In genomic region chr14:55430024-55430690, GRCh38 we compare ENCODE assay signal across 8 cellular contexts. TPM values are rescaled to one million over a fixed set of nuclear protein-coding genes. Genes with fewer than 3 reads are reported as not detected.
A peak's percentile ranks its signal among the peaks of the same experiment; 100 is the strongest.
DNase-seq lines count a peak whose midpoint lies in the region; ATAC-seq, FAIRE-seq and TF ChIP-seq lines count a peak whose summit lies in the region.

No MANE protein-coding gene starts in this region.

- H3K36me3 Mint-ChIP-seq in astrocyte (ENCODE audit: low read depth, unreplicated experiment), result no peaks in the 10 kb centered on the region
- H3K36me3 Mint-ChIP-seq in type B pancreatic cell, result no peaks in the 10 kb centered on the region

- H3K27ac Mint-ChIP-seq in astrocyte (ENCODE audit: unreplicated experiment), result no peak overlapping the region
- peak overlapping the region; percentile 91 for H3K27ac Mint-ChIP-seq in type B pancreatic cell

- no peak overlapping the region for H3K27ac ChIP-seq in Karpas-422 (ENCODE audit: low read length)
- H3K27ac ChIP-seq in astrocyte (ENCODE audit: low read depth, low read length), result no peak overlapping the region
- H3K27ac ChIP-seq in keratinocyte (ENCODE audit: control insufficient read depth, insufficient read depth, low read length), result no peak overlapping the region

- no peaks in the 10 kb centered on the region for H3K9me1 ChIP-seq in keratinocyte (ENCODE audit: control insufficient read depth, extremely low read depth, insufficient read depth, low read length)

- H3K4me3 ChIP-seq in Karpas-422 (ENCODE audit: low read length) (no peak overlapping the region), astrocyte (ENCODE audit: insufficient read depth, low read depth, low read length) (no peak overlapping the region), keratinocyte (ENCODE audit: control insufficient read depth in 2 of 3, extremely low read depth in 1 of 3, insufficient read depth in 2 of 3, low read depth in 1 of 3, low read length in 3 of 3) (no peak overlapping the region)

- TF ChIP-seq CTCF in astrocyte (IDR thresholded peaks at IDR 0.05; ENCODE audit: insufficient read depth, low read depth, low read length), result peak; percentile 36
- TF ChIP-seq CTCF in keratinocyte (optimal IDR thresholded peaks at IDR 0.05 in 1 of 3, IDR thresholded peaks at IDR 0.05 in 1 of 3, conservative IDR thresholded peaks at IDR 0.05 in 1 of 3; ENCODE audit: extremely low read depth in 1 of 3, insufficient read depth in 2 of 3, low read length in 3 of 3), result peak; percentile 41 to 70 (median 51)
- peak; percentile 64 for TF ChIP-seq CTCF in type B pancreatic cell (conservative IDR thresholded peaks at IDR 0.05)

- H3K9me3 ChIP-seq in Karpas-422 (ENCODE audit: low read length) (no peaks in the 10 kb centered on the region), astrocyte (ENCODE audit: insufficient read depth, low read depth, low read length) (no peaks in the 10 kb centered on the region), keratinocyte (ENCODE audit: control insufficient read depth, low read depth, low read length) (no peaks in the 10 kb centered on the region)

- H3K4me1 ChIP-seq in Karpas-422 (ENCODE audit: low read length) (peaks cover 6% of the 10 kb centered on the region; the same call in 1 of the 2 replicates), astrocyte (ENCODE audit: insufficient read depth, low read length) (no peaks in the 10 kb centered on the region), keratinocyte (ENCODE audit: control insufficient read depth, extremely low read depth, insufficient read depth, low read length) (peaks cover 28% of the 10 kb centered on the region)

- no peaks in the 10 kb centered on the region for H4K20me1 ChIP-seq in Karpas-422 (ENCODE audit: insufficient read depth, low read depth, low read length)
- H4K20me1 ChIP-seq in astrocyte (ENCODE audit: insufficient read depth, low read length), result no peaks in the 10 kb centered on the region
- no peaks in the 10 kb centered on the region for H4K20me1 ChIP-seq in keratinocyte (ENCODE audit: control insufficient read depth, extremely low read depth, insufficient read depth, low read length)

- FAIRE-seq in astrocyte (lab: Jason Lieb, UNC) (no peak), keratinocyte (lab: Jason Lieb, UNC) (peak; percentile 36)

- H3K36me3 ChIP-seq in Karpas-422 (ENCODE audit: insufficient read depth, low read length), result no peaks in the 10 kb centered on the region
- H3K36me3 ChIP-seq in astrocyte (ENCODE audit: insufficient read depth, low read length), result no peaks in the 10 kb centered on the region
- H3K36me3 ChIP-seq in keratinocyte (ENCODE audit: control insufficient read depth in 2 of 2, extremely low read depth in 1 of 2, insufficient read depth in 2 of 2, low read length in 2 of 2), result no peaks in the 10 kb centered on the region

- H3K9ac ChIP-seq in Karpas-422 (ENCODE audit: low read length) (no peak overlapping the region), astrocyte (ENCODE audit: low read length) (no peak overlapping the region), keratinocyte (ENCODE audit: control insufficient read depth, extremely low read depth, insufficient read depth, low read length) (no peak overlapping the region)

- H2AFZ ChIP-seq in Karpas-422 (ENCODE audit: low read length) (no peak overlapping the region), astrocyte (ENCODE audit: low read depth, low read length) (no peak overlapping the region), keratinocyte (ENCODE audit: control insufficient read depth, low read length) (no peak overlapping the region)

- DNase-seq in COR-L47 (lab: John Stamatoyannopoulos, UW), result peak; percentile 63
- DNase-seq in Karpas-422, result peak; percentile 88
- peak; percentile 69 for DNase-seq in RKO (ENCODE audit: low spot score)
- DNase-seq in astrocyte (ENCODE audit: low read depth), result peak; percentile 65
- peak; percentile 79 for DNase-seq in keratinocyte (ENCODE audit: low read depth, low spot score)
- no peak for DNase-seq in type B pancreatic cell (ENCODE audit: extremely low spot score, unreplicated experiment)
- DNase-seq in nucleus accumbens (lab: John Stamatoyannopoulos, UW), result no peak

- H3K79me2 ChIP-seq in Karpas-422 (ENCODE audit: low read length) (no peaks in the 10 kb centered on the region), astrocyte (ENCODE audit: insufficient read depth, low read length) (no peaks in the 10 kb centered on the region), keratinocyte (ENCODE audit: control insufficient read depth, insufficient read depth, low read length) (no peaks in the 10 kb centered on the region)

- dilution Hi-C loops in keratinocyte (cut with MboI; ENCODE audit: extremely low pct_ligation_motif_present, low sequenced_read_pairs), result no loop called here

- peak; percentile 76 for ATAC-seq in GM19035 (IDR thresholded peaks at IDR 0.05; ENCODE audit: unreplicated experiment)

- H3K9me3 Mint-ChIP-seq in astrocyte (ENCODE audit: unreplicated experiment) (no peaks in the 10 kb centered on the region), type B pancreatic cell (no peaks in the 10 kb centered on the region)

- no peaks in the 10 kb centered on the region for H3K27me3 Mint-ChIP-seq in astrocyte (ENCODE audit: low read depth, unreplicated experiment)
- H3K27me3 Mint-ChIP-seq in type B pancreatic cell, result peaks cover 3% of the 10 kb centered on the region

- H3K9me2 ChIP-seq in Karpas-422 (replicated peaks; ENCODE audit: insufficient read depth, low read length), result no peaks in the 10 kb centered on the region

- H3K4me3 Mint-ChIP-seq in astrocyte (ENCODE audit: unreplicated experiment) (no peak overlapping the region), type B pancreatic cell (peak overlapping the region; percentile 62)

- peaks cover 5% of the 10 kb centered on the region for H3K4me1 Mint-ChIP-seq in astrocyte (ENCODE audit: low read depth, unreplicated experiment)
- peaks cover 4% of the 10 kb centered on the region for H3K4me1 Mint-ChIP-seq in type B pancreatic cell (ENCODE audit: unreplicated experiment)

- H3K4me2 ChIP-seq in Karpas-422 (ENCODE audit: low read depth, low read length, poor library complexity, severe bottlenecking) (no peak overlapping the region), astrocyte (ENCODE audit: low read length) (no peak overlapping the region), keratinocyte (ENCODE audit: control insufficient read depth, extremely low read depth, insufficient read depth, low read depth, low read length) (peak overlapping the region; percentile 41)

- H3K27me3 ChIP-seq in Karpas-422 (ENCODE audit: low read length) (0 out of 2 replicates have a peak, but pooled peaks cover 3% of the 10 kb centered on the region), astrocyte (ENCODE audit: insufficient read depth, low read length) (no peaks in the 10 kb centered on the region), keratinocyte (ENCODE audit: control insufficient read depth, extremely low read depth, insufficient read depth, low read length) (no peaks in the 10 kb centered on the region)

RNA-seq across cellular contexts. Expression of gene TBPL2, which starts 10.3 kb away (rescaled TPM):
- total RNA-seq in Karpas-422 (2014; rRNA removed; shearing (Covaris generic); ENCODE audit: low replicate concordance), result not detected in 2 replicates
- total RNA-seq in astrocyte (not detected in 2 replicates), type B pancreatic cell (ENCODE audit: low replicate concordance) (not detected in 2 replicates)
- polyA plus RNA-seq in keratinocyte, result not detected in 3 replicates
- not detected for polyA plus RNA-seq in keratinocyte (2011; ENCODE audit: low read depth)
- not detected in 2 replicates for polyA plus RNA-seq in keratinocyte (2011; cell fraction: cytosol; rRNA removed)
- polyA plus RNA-seq in keratinocyte (2011; cell fraction: nucleus; rRNA removed), result not detected in 2 replicates
- polyA plus RNA-seq in keratinocyte (2012; ENCODE audit: low replicate concordance), result not detected in 2 replicates
- not detected in 3 replicates for polyA minus RNA-seq in keratinocyte
- not detected for polyA minus RNA-seq in keratinocyte (2011; cell fraction: cytosol; rRNA and poly(A)+ RNA removed)
- not detected in 2 replicates for polyA minus RNA-seq in keratinocyte (2011; cell fraction: nucleus; rRNA and poly(A)+ RNA removed)

RNA-seq across cellular contexts. Expression of gene ATG14, which starts 18.5 kb away (rescaled TPM):
- total RNA-seq in Karpas-422 (2014; rRNA removed; shearing (Covaris generic); ENCODE audit: low replicate concordance), result 12.6 and 13.2 TPM in 2 replicates
- total RNA-seq in astrocyte (10.0 and 11.5 TPM in 2 replicates), type B pancreatic cell (ENCODE audit: low replicate concordance) (11.4 and 12.2 TPM in 2 replicates)
- polyA plus RNA-seq in keratinocyte, result 4.4 to 7.0 TPM (median 6.4 TPM) in 3 replicates
- 11.1 TPM for polyA plus RNA-seq in keratinocyte (2011; ENCODE audit: low read depth)
- 3.4 and 5.8 TPM in 2 replicates for polyA plus RNA-seq in keratinocyte (2011; cell fraction: cytosol; rRNA removed)
- 9.6 and 10.0 TPM in 2 replicates for polyA plus RNA-seq in keratinocyte (2011; cell fraction: nucleus; rRNA removed)
- polyA plus RNA-seq in keratinocyte (2012; ENCODE audit: low replicate concordance), result 4.2 and 11.9 TPM in 2 replicates
- polyA minus RNA-seq in keratinocyte, result 2.7 to 9.4 TPM (median 7.6 TPM) in 3 replicates
- polyA minus RNA-seq in keratinocyte (2011; cell fraction: cytosol; rRNA and poly(A)+ RNA removed), result 5.0 TPM
- polyA minus RNA-seq in keratinocyte (2011; cell fraction: nucleus; rRNA and poly(A)+ RNA removed), result 5.9 and 9.0 TPM in 2 replicates

Comparison
In these comparisons a context has a peak if more than half of its experiments do, and no peak if none do; other contexts are left out.
1. DNase-seq: peak in COR-L47 (single experiment), Karpas-422 (single experiment), RKO (single experiment), astrocyte (single experiment) and keratinocyte (single experiment); none in type B pancreatic cell (single experiment) and nucleus accumbens (0 of 56).
2. Peak in every context shown above with its lines, with median percentiles within 50 percentile points of each other: CTCF ChIP-seq.